Comparison of ENCODE assay signal across 12 cellular contexts in genomic region chr6:116410945-116411623, GRCh38. TPM values are rescaled to one million over a fixed set of nuclear protein-coding genes. Genes with fewer than 3 reads are reported as not detected.
A peak's percentile ranks its signal among the peaks of the same experiment; 100 is the strongest.
DNase-seq lines count a peak whose midpoint lies in the region; ATAC-seq and TF ChIP-seq lines count a peak whose summit lies in the region.
"Had no signal": no experiment of that assay in that cellular context is flagged by ENCODE, and none has a peak within 500 bp of the region (broad histone marks: within the 10 kb centered on the region; RNA-seq: fewer than 3 reads in every experiment).

No MANE protein-coding gene starts in this region.

- H3K27ac ChIP-seq in caudate nucleus (ENCODE audit: low read depth, low read length) = no peak overlapping the region
- H3K27ac ChIP-seq in left lung = peak overlapping the region; percentile 6 to 29

- no peaks in the 10 kb centered on the region for H3K4me1 Mint-ChIP-seq in activated CD8-positive, alpha-beta T cell treated with anti-CD3 and anti-CD28 coated beads, Interleukin-2, amount 10 ng/mL, durations not matched to agents 7 days and 5 days (ENCODE audit: low read depth)

- peaks cover 11 to 28% of the 10 kb centered on the region in 2 donors for H3K4me1 ChIP-seq in left lung
- H3K4me1 ChIP-seq in HAP-1 = no peaks in the 10 kb centered on the region

- in situ Hi-C loops in HAP-1 (cut with MboI; ENCODE audit: low sequenced_read_pairs) = no loop called here

- H3K27ac Mint-ChIP-seq in activated CD8-positive, alpha-beta T cell treated with anti-CD3 and anti-CD28 coated beads, Interleukin-2, amount 10 ng/mL, durations not matched to agents 7 days and 5 days = no peak overlapping the region
- H3K27ac Mint-ChIP-seq: stimulated activated naive CD8-positive, alpha-beta T cell treated with anti-CD3 and anti-CD28 coated beads, Interleukin-15, Interleukin-2, amounts not matched to agents 100 ng/mL and 50 ng/mL, for 24 hours; T-helper 17 cell had no signal

- no peak for TF ChIP-seq CTCF in left lung (IDR thresholded peaks at IDR 0.05)

- H3K36me3 ChIP-seq in left lung = no peaks in the 10 kb centered on the region
- no peaks in the 10 kb centered on the region for H3K36me3 ChIP-seq in HAP-1 (replicated peaks)

- POLR2A ChIA-PET in activated CD8-positive, alpha-beta T cell treated with anti-CD3 and anti-CD28 coated beads, Interleukin-2, amount 10 ng/mL, durations not matched to agents 7 days and 5 days (lab: Charles Lee) = no interaction called here

- no peaks in the 10 kb centered on the region for H3K27me3 ChIP-seq in left lung
- H3K27me3 ChIP-seq in HAP-1 (ENCODE audit: low read depth) = no peaks in the 10 kb centered on the region

- no peaks in the 10 kb centered on the region for H3K36me3 Mint-ChIP-seq in activated CD8-positive, alpha-beta T cell treated with anti-CD3 and anti-CD28 coated beads, Interleukin-2, amount 10 ng/mL, durations not matched to agents 7 days and 5 days (ENCODE audit: low read depth)

- H3K4me3 ChIP-seq in left lung = no peak overlapping the region
- no peak overlapping the region for H3K4me3 ChIP-seq in HAP-1

- no peak overlapping the region for H3K4me3 Mint-ChIP-seq in activated CD8-positive, alpha-beta T cell treated with anti-CD3 and anti-CD28 coated beads, Interleukin-2, amount 10 ng/mL, durations not matched to agents 7 days and 5 days
- H3K4me3 Mint-ChIP-seq: stimulated activated naive CD8-positive, alpha-beta T cell treated with anti-CD3 and anti-CD28 coated beads, Interleukin-15, Interleukin-2, amounts not matched to agents 100 ng/mL and 50 ng/mL, for 24 hours; T-helper 17 cell had no signal

- peak; percentile 82 for ATAC-seq in Right ventricle myocardium inferior
- peak; percentile 57 for ATAC-seq in left lung
- ATAC-seq in activated CD8-positive, alpha-beta T cell treated with anti-CD3 and anti-CD28 coated beads, Interleukin-2, amount 10 ng/mL, durations not matched to agents 7 days and 5 days = no peak
- ATAC-seq: T-helper 17 cell had no signal

- peaks cover 4% of the 10 kb centered on the region for H3K27me3 Mint-ChIP-seq in activated CD8-positive, alpha-beta T cell treated with anti-CD3 and anti-CD28 coated beads, Interleukin-2, amount 10 ng/mL, durations not matched to agents 7 days and 5 days (ENCODE audit: low read depth)
- H3K27me3 Mint-ChIP-seq: T-helper 17 cell had no signal

- no peak for DNase-seq in Right ventricle myocardium inferior (ENCODE audit: missing footprints)
- no peak for DNase-seq in cardiac septum (ENCODE audit: low spot score)
- DNase-seq in caudate nucleus (lab: John Stamatoyannopoulos, UW) = peak in 34 of 61 donors; percentile 0 to 85 (median 19)
- no peak for DNase-seq in left lung
- no peak for DNase-seq in NCI-H524 treated with DMSO at 0.1 percent for 48 hours (lab: John Stamatoyannopoulos, UW)
- DNase-seq in HAP-1 (ENCODE audit: low spot score in 2 of 2) = no peak
- DNase-seq in activated CD8-positive, alpha-beta T cell treated with anti-CD3 and anti-CD28 coated beads, Interleukin-2, amount 10 ng/mL, durations not matched to agents 7 days and 5 days = no peak
- DNase-seq in COLO829 (ENCODE audit: low spot score) = no peak
- DNase-seq: activated gamma-delta T cell treated with Interleukin-2 at 50 U/mL for 16 hours, NCI-H1436 treated with DMSO at 0.1 percent for 48 hours, T-helper 17 cell had no signal

- intact Hi-C loops in Right ventricle myocardium inferior (cut with DNase I) = no loop called here
- intact Hi-C loops in cardiac septum (cut with DNase I) = no loop called here
- intact Hi-C loops in left lung (cut with DNase I) = no loop called here

- no peaks in the 10 kb centered on the region for H3K9me3 ChIP-seq in left lung
- H3K9me3 ChIP-seq in HAP-1 = no peaks in the 10 kb centered on the region

- H3K9me3 Mint-ChIP-seq in activated CD8-positive, alpha-beta T cell treated with anti-CD3 and anti-CD28 coated beads, Interleukin-2, amount 10 ng/mL, durations not matched to agents 7 days and 5 days (ENCODE audit: insufficient read depth) = no peaks in the 10 kb centered on the region
- H3K9me3 Mint-ChIP-seq: stimulated activated naive CD8-positive, alpha-beta T cell treated with anti-CD3 and anti-CD28 coated beads, Interleukin-15, Interleukin-2, amounts not matched to agents 100 ng/mL and 50 ng/mL, for 24 hours had no signal

- CTCF ChIA-PET in activated CD8-positive, alpha-beta T cell treated with anti-CD3 and anti-CD28 coated beads, Interleukin-2, amount 10 ng/mL, durations not matched to agents 7 days and 5 days (lab: Charles Lee) = interaction anchor here (1.3 kb wide), 1 partner anchor 12 kb away, joined by 3 read pairs; no protein-coding TSS in a partner anchor

RNA-seq across cellular contexts. Expression of gene DSE, which starts 40.3 kb away (rescaled TPM):
- total RNA-seq in Right ventricle myocardium inferior = 11.6 TPM
- total RNA-seq in cardiac septum = 14.3 TPM
- 10 to 100 TPM; 39.7 to 85.6 TPM for total RNA-seq in left lung
- total RNA-seq in activated CD8-positive, alpha-beta T cell treated with anti-CD3 and anti-CD28 coated beads, Interleukin-2, amount 10 ng/mL, durations not matched to agents 7 days and 5 days = 1 to 10 TPM; 3.7 to 3.8 TPM

RNA-seq across cellular contexts. Expression of gene CALHM6, which starts 50.1 kb away (rescaled TPM):
- total RNA-seq in Right ventricle myocardium inferior (2.9 TPM), cardiac septum (0.97 TPM), left lung (1 to 10 TPM; 2.1 to 6.4 TPM)
- 10 to 100 TPM; 19.3 to 20.6 TPM for total RNA-seq in activated CD8-positive, alpha-beta T cell treated with anti-CD3 and anti-CD28 coated beads, Interleukin-2, amount 10 ng/mL, durations not matched to agents 7 days and 5 days

Comparison
In these comparisons a context has a peak if more than half of its experiments do, and no peak if none do; other contexts are left out.
1. DNase-seq: peak in caudate nucleus (34 of 61); none in Right ventricle myocardium inferior (single experiment), cardiac septum (single experiment), left lung (0 of 2), NCI-H524 treated with DMSO at 0.1 percent for 48 hours (single experiment), HAP-1 (0 of 2), activated CD8-positive, alpha-beta T cell treated with anti-CD3 and anti-CD28 coated beads, Interleukin-2, amount 10 ng/mL, durations not matched to agents 7 days and 5 days (single experiment) and COLO829 (single experiment).